Comparison of ENCODE assay signal across 10 cellular contexts in the genomic region with DNA sequence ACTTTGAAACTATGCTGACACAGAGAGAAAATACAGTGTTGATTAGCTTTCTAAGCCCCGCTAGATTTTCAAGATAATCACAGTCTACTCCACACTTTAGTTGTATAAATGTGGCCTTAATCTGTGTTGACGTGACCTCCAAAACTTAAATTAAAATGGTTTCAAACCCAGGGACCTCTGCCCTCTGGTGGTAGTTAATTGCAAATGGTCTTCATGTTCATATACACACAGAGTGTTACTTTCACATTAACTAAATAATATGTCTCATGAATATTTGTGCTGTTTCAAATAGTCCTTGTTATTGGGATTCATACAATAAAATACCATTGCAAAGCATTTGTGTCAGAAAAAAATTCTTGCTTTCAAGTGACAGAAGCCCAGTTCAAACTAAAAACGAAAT.
DNase-seq lines count a peak whose midpoint lies in the region; ATAC-seq and TF ChIP-seq lines count a peak whose summit lies in the region.
"Had no signal": no experiment of that assay in that cellular context is flagged by ENCODE, and none has a peak within 500 bp of the region (broad histone marks: within the 10 kb centered on the region; RNA-seq: fewer than 3 reads in every experiment).

No MANE protein-coding gene starts in this region.

- no peaks in the 10 kb centered on the region for H4K20me1 ChIP-seq in Loucy (ENCODE audit: insufficient read depth, low read length, poor library complexity, severe bottlenecking)

- 60% methylated on average over 3 of the region's 3 CpGs for WGBS in heart right ventricle, 2 donors
- 91 to 100% methylated on average over 1 of the region's 3 CpGs for WGBS in endodermal cell (ENCODE audit: insufficient coverage in 1 of 2, insufficient read length in 1 of 2), 2 experiments

- peaks cover 2% of the 10 kb centered on the region for H3K9me3 Mint-ChIP-seq in endodermal cell
- H3K9me3 Mint-ChIP-seq: T-helper 1 cell treated with Interleukin-12 subunit alpha and Interleukin-12 subunit beta and Interleukin-4 antibody, amounts not matched to agents 30 μg/mL and 1 μg/mL, for 36 hours had no signal

- H3K4me1 ChIP-seq in heart right ventricle (no peaks in the 10 kb centered on the region), Loucy (ENCODE audit: insufficient read depth, low read length, poor library complexity, severe bottlenecking) (no peaks in the 10 kb centered on the region), endodermal cell (ENCODE audit: control insufficient read depth, insufficient read depth, low read length) (no peaks in the 10 kb centered on the region), upper lobe of right lung (no peaks in the 10 kb centered on the region)

- H3K27ac ChIP-seq in heart right ventricle (no peak overlapping the region), endodermal cell (ENCODE audit: low read depth, low read length) (no peak overlapping the region), upper lobe of right lung (no peak overlapping the region)

- no peaks in the 10 kb centered on the region for H3F3A ChIP-seq in Loucy (ENCODE audit: low read depth)

- H3K36me3 ChIP-seq in heart right ventricle, result no peaks in the 10 kb centered on the region
- no peaks in the 10 kb centered on the region for H3K36me3 ChIP-seq in Loucy (ENCODE audit: insufficient read depth, low read length)
- no peaks in the 10 kb centered on the region for H3K36me3 ChIP-seq in endodermal cell (ENCODE audit: control insufficient read depth, insufficient read depth, low read length)
- H3K36me3 ChIP-seq in upper lobe of right lung, result no peaks in the 10 kb centered on the region

- no peaks in the 10 kb centered on the region for H3K79me2 ChIP-seq in Loucy (ENCODE audit: insufficient read depth, low read length)

- ATAC-seq in heart right ventricle (no peak), left ventricle myocardium superior (no peak), upper lobe of right lung (no peak)

- H3K36me3 Mint-ChIP-seq in endodermal cell (ENCODE audit: low read depth), result no peaks in the 10 kb centered on the region

- TF ChIP-seq CTCF in heart right ventricle (IDR thresholded peaks at IDR 0.05) (peak in 5 of 9 donors; percentile 19 to 57 (median 34)), Loucy (conservative IDR thresholded peaks at IDR 0.05; ENCODE audit: low read length) (peak; percentile 66), endodermal cell (conservative IDR thresholded peaks at IDR 0.05) (peak; percentile 91), upper lobe of right lung (IDR thresholded peaks at IDR 0.05) (peak; percentile 39)

- no peaks in the 10 kb centered on the region for H3K27me3 Mint-ChIP-seq in endodermal cell (ENCODE audit: insufficient read depth)

- peaks cover 13% of the 10 kb centered on the region for H3K4me1 Mint-ChIP-seq in endodermal cell

- H2AFZ ChIP-seq in Loucy (ENCODE audit: low read length), result no peak overlapping the region

- no peak overlapping the region for H3K9ac ChIP-seq in Loucy (ENCODE audit: low read depth, low read length, poor library complexity, severe bottlenecking)
- no peak overlapping the region for H3K9ac ChIP-seq in endodermal cell (ENCODE audit: extremely low read depth, low read length, poor library complexity, severe bottlenecking)

- no peak overlapping the region for H3K4me3 Mint-ChIP-seq in endodermal cell
- H3K4me3 Mint-ChIP-seq: T-helper 1 cell treated with Interleukin-12 subunit alpha and Interleukin-12 subunit beta and Interleukin-4 antibody, amounts not matched to agents 30 μg/mL and 1 μg/mL, for 36 hours had no signal

- H3K27me3 ChIP-seq in heart right ventricle, result peaks cover 0 to 9% (median 0%) of the 10 kb centered on the region in 7 donors
- no peaks in the 10 kb centered on the region for H3K27me3 ChIP-seq in Loucy (ENCODE audit: insufficient read depth, low read length, poor library complexity, severe bottlenecking)
- no peaks in the 10 kb centered on the region for H3K27me3 ChIP-seq in endodermal cell (ENCODE audit: control insufficient read depth, insufficient read depth, low read length, poor library complexity, severe bottlenecking)
- no peaks in the 10 kb centered on the region for H3K27me3 ChIP-seq in upper lobe of right lung

- intact Hi-C loops in heart right ventricle (cut with DNase I), result no loop called here
- intact Hi-C loops in left ventricle myocardium superior (cut with micrococcal nuclease), result no loop called here
- intact Hi-C loops in upper lobe of right lung (cut with DNase I), result no loop called here

- no peak overlapping the region for H3K4me2 ChIP-seq in Loucy (ENCODE audit: low read depth, low read length, poor library complexity, severe bottlenecking)

- no peaks in the 10 kb centered on the region for H3K9me2 ChIP-seq in Loucy (replicated peaks; ENCODE audit: low read depth, low read length)

- H3K4me3 ChIP-seq in heart right ventricle (no peak overlapping the region), Loucy (ENCODE audit: low read length, poor library complexity, severe bottlenecking) (no peak overlapping the region), endodermal cell (ENCODE audit: low read length) (no peak overlapping the region), upper lobe of right lung (no peak overlapping the region)

- H3K9me3 ChIP-seq in heart right ventricle (no peaks in the 10 kb centered on the region), Loucy (ENCODE audit: insufficient read depth, low read depth, low read length) (no peaks in the 10 kb centered on the region), endodermal cell (ENCODE audit: control insufficient read depth, low read length) (no peaks in the 10 kb centered on the region), upper lobe of right lung (no peaks in the 10 kb centered on the region)

- DNase-seq in heart right ventricle, result no peak
- no peak for DNase-seq in left ventricle myocardium superior
- no peak for DNase-seq in endodermal cell
- DNase-seq in upper lobe of right lung, result no peak
- DNase-seq in activated CD8-positive, alpha-beta memory T cell treated with anti-CD3 and anti-CD28 coated beads for 24 hours, result no peak
- no peak for DNase-seq in NCI-H1930 (lab: John Stamatoyannopoulos, UW)
- no peak for DNase-seq in ureter (ENCODE audit: low spot score)
- DNase-seq: DMS79 had no signal

- H3K27ac Mint-ChIP-seq in endodermal cell, result no peak overlapping the region
- H3K27ac Mint-ChIP-seq: T-helper 1 cell treated with Interleukin-12 subunit alpha and Interleukin-12 subunit beta and Interleukin-4 antibody, amounts not matched to agents 30 μg/mL and 1 μg/mL, for 36 hours had no signal

Comparison
In these comparisons a context has a peak if more than half of its experiments do, and no peak if none do; other contexts are left out.
1. CTCF ChIP-seq: peak in every context shown above with its lines; median percentile 91 in endodermal cell; 66 in Loucy; 39 in upper lobe of right lung; 34 in heart right ventricle.